ENCODE assay signal across 9 cellular contexts in the genomic region with DNA sequence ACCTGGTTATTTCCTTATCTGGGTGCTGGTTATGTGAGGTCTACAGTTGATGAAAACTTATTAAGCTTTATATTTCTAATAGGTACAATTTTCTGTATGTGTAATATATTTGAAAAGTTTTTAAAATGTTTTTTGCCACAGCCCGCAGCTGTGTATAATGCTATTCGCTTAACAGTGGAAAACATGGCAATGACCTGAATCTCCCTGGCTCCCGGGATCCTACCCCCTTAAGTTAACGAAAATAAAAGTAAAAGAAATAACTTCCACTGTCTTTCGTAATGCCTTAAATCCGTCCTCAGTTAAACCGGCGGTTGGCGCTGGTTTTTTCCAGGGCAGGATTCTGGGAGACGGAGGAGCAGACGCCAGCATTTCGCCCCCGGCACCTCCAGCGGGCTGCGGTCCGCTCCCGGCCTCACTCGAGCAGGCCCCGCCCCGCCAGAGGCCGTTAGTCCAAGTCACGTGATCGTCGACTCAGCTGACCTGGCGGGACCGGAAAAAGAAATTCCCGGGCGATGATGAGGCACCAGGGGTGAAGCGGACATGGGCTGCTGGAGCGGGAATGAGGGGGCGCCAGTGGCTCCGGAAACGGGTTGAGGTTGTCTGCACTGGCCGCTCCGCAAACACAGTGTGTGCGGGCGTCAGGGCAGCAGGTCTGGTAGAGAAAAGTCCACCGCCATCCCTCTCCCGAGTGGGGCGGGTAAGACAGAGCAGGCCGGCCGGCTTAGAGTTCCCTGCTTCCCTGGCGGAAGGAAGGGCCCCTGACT. TPM values are rescaled to one million over a fixed set of nuclear protein-coding genes. Genes with fewer than 3 reads are reported as not detected.
A peak's percentile ranks its signal among the peaks of the same experiment; 100 is the strongest.
DNase-seq lines count a peak whose midpoint lies in the region; ATAC-seq, FAIRE-seq and TF ChIP-seq lines count a peak whose summit lies in the region.
"Not testable (repeated sequence)": the region's sequence is repeated elsewhere in the genome, so short reads cannot be mapped to it uniquely, and the experiment has no call there.
"Had no signal": no experiment of that assay in that cellular context is flagged by ENCODE, and none has a peak within 500 bp of the region (broad histone marks: within the 10 kb centered on the region; RNA-seq: fewer than 3 reads in every experiment).

No MANE protein-coding gene starts in this region.

- peak overlapping the region; percentile 37 for H3K9ac ChIP-seq in keratinocyte (ENCODE audit: control insufficient read depth, extremely low read depth, insufficient read depth, low read length)

- peak; percentile 49 for ATAC-seq in HG02763 (IDR thresholded peaks at IDR 0.05; ENCODE audit: unreplicated experiment)
- ATAC-seq in psoas muscle, result peak; percentile 93 to 97 (median 95)
- peak; percentile 79 for ATAC-seq in stimulated activated naive CD8-positive, alpha-beta T cell treated with anti-CD3 and anti-CD28 coated beads, Interleukin-15, amount 100 ng/mL, for 72 hours

- TF ChIP-seq CTCF in keratinocyte (optimal IDR thresholded peaks at IDR 0.05 in 1 of 3, IDR thresholded peaks at IDR 0.05 in 1 of 3, conservative IDR thresholded peaks at IDR 0.05 in 1 of 3; ENCODE audit: extremely low read depth in 1 of 3, insufficient read depth in 2 of 3, low read length in 3 of 3); psoas muscle (IDR thresholded peaks at IDR 0.05): not testable (repeated sequence)

- not testable (repeated sequence) for FAIRE-seq in RCC 7860 (lab: Jason Lieb, UNC); keratinocyte (lab: Jason Lieb, UNC)

- not testable (repeated sequence) for H3K27me3 Mint-ChIP-seq in stimulated activated naive CD8-positive, alpha-beta T cell treated with anti-CD3 and anti-CD28 coated beads, Interleukin-15, amount 100 ng/mL, for 72 hours

- H3K27me3 ChIP-seq in ectodermal cell (ENCODE audit: control insufficient read depth, insufficient read depth, low read length, poor library complexity, severe bottlenecking); keratinocyte (ENCODE audit: control insufficient read depth, extremely low read depth, insufficient read depth, low read length); psoas muscle (ENCODE audit: insufficient read depth in 3 of 3, low read length in 2 of 3): not testable (repeated sequence)

- not testable (repeated sequence) for H3K9me3 ChIP-seq in ectodermal cell (ENCODE audit: control insufficient read depth, low read length); keratinocyte (ENCODE audit: control insufficient read depth, low read depth, low read length); psoas muscle

- peak overlapping the region in 1 of 2 donors; percentile 96 for H3K27ac Mint-ChIP-seq in stimulated activated naive CD8-positive, alpha-beta T cell treated with anti-CD3 and anti-CD28 coated beads, Interleukin-15, amount 100 ng/mL, for 72 hours

- not testable (repeated sequence) for H3K4me1 Mint-ChIP-seq in stimulated activated naive CD8-positive, alpha-beta T cell treated with anti-CD3 and anti-CD28 coated beads, Interleukin-15, amount 100 ng/mL, for 72 hours

- H3K27ac ChIP-seq in ectodermal cell (ENCODE audit: insufficient read depth, low read depth, low read length, poor library complexity, severe bottlenecking); keratinocyte (ENCODE audit: control insufficient read depth, insufficient read depth, low read length): not testable (repeated sequence)
- H3K27ac ChIP-seq in psoas muscle, result peak overlapping the region; percentile 55

- H3K79me2 ChIP-seq in keratinocyte (ENCODE audit: control insufficient read depth, insufficient read depth, low read length), result not testable (repeated sequence)

- not testable (repeated sequence) for H3K4me1 ChIP-seq in ectodermal cell (ENCODE audit: control insufficient read depth, insufficient read depth, low read length); keratinocyte (ENCODE audit: control insufficient read depth, extremely low read depth, insufficient read depth, low read length); psoas muscle

- H3K9me1 ChIP-seq in keratinocyte (ENCODE audit: control insufficient read depth, extremely low read depth, insufficient read depth, low read length), result not testable (repeated sequence)

- dilution Hi-C loops in keratinocyte (cut with MboI; ENCODE audit: extremely low pct_ligation_motif_present, low sequenced_read_pairs), result not testable (repeated sequence)

- peak; percentile 84 for DNase-seq in ELF-1 (ENCODE audit: low read depth, low spot score)
- peak; percentile 45 for DNase-seq in RCC 7860 (ENCODE audit: low spot score)
- DNase-seq in activated T-cell treated with anti-CD3 and anti-CD28 coated beads, Interleukin-2, amount 50 U/mL, for 1 hour, result peak; percentile 41
- not testable (repeated sequence) for DNase-seq in keratinocyte (ENCODE audit: low read depth, low spot score)
- peak; percentile 86 to 90 for DNase-seq in psoas muscle
- DNase-seq in stimulated activated naive CD8-positive, alpha-beta T cell treated with anti-CD3 and anti-CD28 coated beads, Interleukin-15, amount 100 ng/mL, for 72 hours, result peak; percentile 50 to 80

- intact Hi-C loops in psoas muscle (cut with DNase I), result not testable (repeated sequence)

- H3K4me3 ChIP-seq in ectodermal cell (ENCODE audit: insufficient read depth, low read depth, low read length), result peak overlapping the region; percentile 27
- H3K4me3 ChIP-seq in keratinocyte (ENCODE audit: control insufficient read depth in 2 of 3, extremely low read depth in 1 of 3, insufficient read depth in 2 of 3, low read depth in 1 of 3, low read length in 3 of 3), result peak overlapping the region in 1 of 3 experiments; percentile 22
- H3K4me3 ChIP-seq in psoas muscle, result peak overlapping the region; percentile 58

- not testable (repeated sequence) for H3K36me3 ChIP-seq in ectodermal cell (ENCODE audit: control insufficient read depth, insufficient read depth, low read length); keratinocyte (ENCODE audit: control insufficient read depth in 2 of 2, extremely low read depth in 1 of 2, insufficient read depth in 2 of 2, low read length in 2 of 2); psoas muscle (ENCODE audit: insufficient read depth in 1 of 2, low read depth in 1 of 2)

- H4K20me1 ChIP-seq in keratinocyte (ENCODE audit: control insufficient read depth, extremely low read depth, insufficient read depth, low read length), result not testable (repeated sequence)

- 10 to 40% methylated on average over 3 to 16 of the region's 43 CpGs for WGBS in ectodermal cell, 2 experiments
- WGBS in psoas muscle, 3 donors, result 0 to 2% (median 1%) methylated on average over 7 to 22 of the region's 43 CpGs

- not testable (repeated sequence) for H2AFZ ChIP-seq in keratinocyte (ENCODE audit: control insufficient read depth, low read length)

- not testable (repeated sequence) for H3K9me3 Mint-ChIP-seq in stimulated activated naive CD8-positive, alpha-beta T cell treated with anti-CD3 and anti-CD28 coated beads, Interleukin-15, amount 100 ng/mL, for 72 hours

- peak overlapping the region; percentile 45 to 93 for H3K4me3 Mint-ChIP-seq in stimulated activated naive CD8-positive, alpha-beta T cell treated with anti-CD3 and anti-CD28 coated beads, Interleukin-15, amount 100 ng/mL, for 72 hours

- peak overlapping the region; percentile 16 for H3K4me2 ChIP-seq in keratinocyte (ENCODE audit: control insufficient read depth, extremely low read depth, insufficient read depth, low read depth, low read length)

RNA-seq across cellular contexts. Expression of a gene that starts 17.8 kb away (rescaled TPM):
- not detected for polyA plus RNA-seq in ectodermal cell (2013, experiment 1 of 4)
- polyA plus RNA-seq in ectodermal cell (2013, experiment 2 of 4), result not detected
- not detected for polyA plus RNA-seq in ectodermal cell (2013, experiment 3 of 4)
- not detected for polyA plus RNA-seq in ectodermal cell (2013, experiment 4 of 4)
- polyA plus RNA-seq in keratinocyte (not detected in 3 replicates), psoas muscle (under 1 TPM in 1 of 3 donors, not detected in 2; 0.04 TPM)
- polyA plus RNA-seq in keratinocyte (2011; ENCODE audit: low read depth), result not detected
- polyA plus RNA-seq in keratinocyte (2011; cell fraction: cytosol; rRNA removed), result not detected in 2 replicates
- polyA plus RNA-seq in keratinocyte (2011; cell fraction: nucleus; rRNA removed), result not detected in 2 replicates
- polyA plus RNA-seq in keratinocyte (2012; ENCODE audit: low replicate concordance), result 0.14 TPM in 1 of 2 replicates, not detected in the other
- polyA minus RNA-seq in keratinocyte, result not detected in 3 replicates
- polyA minus RNA-seq in keratinocyte (2011; cell fraction: cytosol; rRNA and poly(A)+ RNA removed), result not detected
- polyA minus RNA-seq in keratinocyte (2011; cell fraction: nucleus; rRNA and poly(A)+ RNA removed), result not detected in 2 replicates
- not detected for total RNA-seq in psoas muscle

RNA-seq across cellular contexts. Expression of a gene that starts 49.3 kb away (rescaled TPM):
- not detected for polyA plus RNA-seq in ectodermal cell (2013, experiment 1 of 4)
- not detected for polyA plus RNA-seq in ectodermal cell (2013, experiment 2 of 4)
- not detected for polyA plus RNA-seq in ectodermal cell (2013, experiment 3 of 4)
- polyA plus RNA-seq in ectodermal cell (2013, experiment 4 of 4), result not detected
- polyA plus RNA-seq in keratinocyte, result not detected in 3 replicates
- polyA plus RNA-seq in keratinocyte (2011; ENCODE audit: low read depth), result not detected
- polyA plus RNA-seq in keratinocyte (2011; cell fraction: cytosol; rRNA removed), result not detected in 2 replicates
- polyA plus RNA-seq in keratinocyte (2011; cell fraction: nucleus; rRNA removed), result not detected in 2 replicates
- not detected in 2 replicates for polyA plus RNA-seq in keratinocyte (2012; ENCODE audit: low replicate concordance)
- 1.0 TPM in 1 of 3 replicates, not detected in the others for polyA minus RNA-seq in keratinocyte
- polyA minus RNA-seq in keratinocyte (2011; cell fraction: cytosol; rRNA and poly(A)+ RNA removed), result not detected
- not detected in 2 replicates for polyA minus RNA-seq in keratinocyte (2011; cell fraction: nucleus; rRNA and poly(A)+ RNA removed)
- not detected for total RNA-seq in psoas muscle
- not detected for polyA plus RNA-seq in psoas muscle
- total RNA-seq: urinary bladder had no signal
- polyA plus RNA-seq: urinary bladder had no signal

RNA-seq across cellular contexts. Expression of a gene that starts 49.3 kb away (rescaled TPM):
- polyA plus RNA-seq in ectodermal cell (2013, experiment 1 of 4), result 40.2 TPM
- 50.9 TPM for polyA plus RNA-seq in ectodermal cell (2013, experiment 2 of 4)
- 37.5 TPM for polyA plus RNA-seq in ectodermal cell (2013, experiment 3 of 4)
- 38.3 TPM for polyA plus RNA-seq in ectodermal cell (2013, experiment 4 of 4)
- polyA plus RNA-seq in keratinocyte, result 15.1 to 16.5 TPM (median 15.3 TPM) in 3 replicates
- polyA plus RNA-seq in keratinocyte (2011; ENCODE audit: low read depth), result 5.7 TPM
- 9.2 and 14.5 TPM in 2 replicates for polyA plus RNA-seq in keratinocyte (2011; cell fraction: cytosol; rRNA removed)
- polyA plus RNA-seq in keratinocyte (2011; cell fraction: nucleus; rRNA removed), result 26.0 and 33.5 TPM in 2 replicates
- polyA plus RNA-seq in keratinocyte (2012; ENCODE audit: low replicate concordance), result 7.1 and 7.3 TPM in 2 replicates
- polyA minus RNA-seq in keratinocyte, result 4.1 to 11.4 TPM (median 10.8 TPM) in 3 replicates
- 2.3 TPM for polyA minus RNA-seq in keratinocyte (2011; cell fraction: cytosol; rRNA and poly(A)+ RNA removed)
- 13.1 and 20.8 TPM in 2 replicates for polyA minus RNA-seq in keratinocyte (2011; cell fraction: nucleus; rRNA and poly(A)+ RNA removed)
- total RNA-seq in psoas muscle, result 10 to 100 TPM; 12.0 to 20.7 (median 14.7) TPM
- 10 to 100 TPM; 15.9 to 38.6 (median 17.1) TPM for polyA plus RNA-seq in psoas muscle
